In the genomic region with DNA sequence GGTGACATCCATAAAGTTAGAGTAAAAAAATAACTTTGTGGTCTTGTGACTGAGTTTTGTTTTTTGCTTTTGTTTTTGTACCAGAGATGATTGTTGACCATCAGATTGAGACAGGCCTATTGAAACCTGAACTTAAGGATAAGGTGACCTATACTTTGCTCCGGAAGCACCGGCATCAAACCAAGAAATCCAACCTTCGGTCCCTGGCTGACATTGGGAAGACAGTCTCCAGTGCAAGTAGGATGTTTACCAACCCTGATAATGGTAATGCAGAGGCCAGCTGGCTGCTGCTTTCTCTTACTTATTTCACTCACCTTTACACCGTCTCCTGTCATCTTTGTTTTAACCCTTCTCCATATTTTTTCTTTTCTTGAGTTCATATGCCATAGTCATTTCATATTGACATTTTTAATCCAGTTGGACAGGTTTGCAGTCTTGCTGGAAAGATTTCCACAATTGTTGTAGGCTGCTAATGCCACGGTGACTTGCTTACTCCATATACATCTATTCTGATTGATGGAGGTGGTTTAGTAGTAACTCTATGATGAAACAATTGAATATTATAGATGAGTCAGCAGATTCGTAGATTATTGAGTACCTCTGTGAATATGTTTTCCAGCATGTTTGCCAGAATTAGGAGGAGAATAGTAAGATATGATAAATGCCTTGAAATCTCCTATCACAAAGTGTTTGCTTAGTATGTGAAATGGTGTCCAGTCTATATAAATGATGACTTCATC, we compare ENCODE assay signal across 17 cellular contexts. TPM values are rescaled to one million over a fixed set of nuclear protein-coding genes. Genes with fewer than 3 reads are reported as not detected.
DNase-seq lines count a peak whose midpoint lies in the region; ATAC-seq, FAIRE-seq and TF ChIP-seq lines count a peak whose summit lies in the region.
"Had no signal": no experiment of that assay in that cellular context is flagged by ENCODE, and none has a peak within 500 bp of the region (broad histone marks: within the 10 kb centered on the region; RNA-seq: fewer than 3 reads in every experiment).

No MANE protein-coding gene starts in this region.

- H3K79me2 ChIP-seq in K562 (ENCODE audit: control insufficient read depth, insufficient read depth, low read length) (no peaks in the 10 kb centered on the region), HepG2 (ENCODE audit: insufficient read depth, low read length) (no peaks in the 10 kb centered on the region), parathyroid adenoma (no peaks in the 10 kb centered on the region)

- no peaks in the 10 kb centered on the region for H3K27me3 Mint-ChIP-seq in endodermal cell (ENCODE audit: insufficient read depth)

- DNase-seq in K562 (ENCODE audit: extremely low read depth in 1 of 4, low spot score in 3 of 4) (no peak), HepG2 (ENCODE audit: low spot score) (no peak), endodermal cell (no peak), DMS 273 (lab: John Stamatoyannopoulos, UW; ENCODE audit: unreplicated experiment) (no peak)
- DNase-seq in activated T-cell treated with anti-CD3 and anti-CD28 coated beads, Interleukin-2, amount 50 U/mL, for 48 hours, result no peak
- DNase-seq: ACHN; BE2C; C1 segment of cervical spinal cord; CD4-positive, CD25-positive, alpha-beta regulatory T cell; CD8-positive, alpha-beta memory T cell; COR-L47 had no signal

- H3K4me3 ChIP-seq in K562 (no peak overlapping the region), HepG2 (replicated peaks in 1 of 3; ENCODE audit: insufficient read depth in 1 of 3, low read depth in 2 of 3, low read length in 3 of 3) (no peak overlapping the region), parathyroid adenoma (ENCODE audit: low read depth, low read length) (no peak overlapping the region), endodermal cell (ENCODE audit: low read length) (no peak overlapping the region)
- H3K4me3 ChIP-seq: HAP-1 had no signal

- FAIRE-seq in K562 (lab: Jason Lieb, UNC) (no peak), HepG2 (lab: Jason Lieb, UNC) (no peak)
- FAIRE-seq: G401.6, GM12891, GM19239 had no signal

- H3K9ac ChIP-seq in K562 (ENCODE audit: insufficient read depth in 1 of 2, low read depth in 2 of 2, low read length in 2 of 2) (no peak overlapping the region), HepG2 (ENCODE audit: insufficient read depth, low read depth, low read length) (no peak overlapping the region), parathyroid adenoma (no peak overlapping the region), endodermal cell (ENCODE audit: extremely low read depth, low read length, poor library complexity, severe bottlenecking) (no peak overlapping the region)

- H3K36me3 ChIP-seq in K562 (ENCODE audit: control insufficient read depth, insufficient read depth, low read length), result no peaks in the 10 kb centered on the region
- no peaks in the 10 kb centered on the region for H3K36me3 ChIP-seq in HepG2 (replicated peaks in 1 of 2; ENCODE audit: control insufficient read depth in 1 of 2, insufficient read depth in 2 of 2, low read length in 2 of 2)
- no peaks in the 10 kb centered on the region for H3K36me3 ChIP-seq in parathyroid adenoma (ENCODE audit: control insufficient read depth, insufficient read depth, low read length)
- H3K36me3 ChIP-seq in endodermal cell (ENCODE audit: control insufficient read depth, insufficient read depth, low read length), result no peaks in the 10 kb centered on the region
- H3K36me3 ChIP-seq: BE2C, HAP-1 had no signal

- no peak for TF ChIP-seq CTCF in K562 (IDR thresholded peaks at IDR 0.05 in 2 of 3, conservative IDR thresholded peaks at IDR 0.05 in 1 of 3; ENCODE audit: insufficient read depth in 2 of 3, low read depth in 1 of 3, low read length in 3 of 3)
- no peak for TF ChIP-seq CTCF in HepG2 (CRISPR knock-in tag; IDR thresholded peaks at IDR 0.05)
- no peak for TF ChIP-seq CTCF in parathyroid adenoma (IDR thresholded peaks at IDR 0.05)
- no peak for TF ChIP-seq CTCF in endodermal cell (conservative IDR thresholded peaks at IDR 0.05)

- H4K20me1 ChIP-seq in K562 (replicated peaks; ENCODE audit: control insufficient read depth, insufficient read depth, low read length) (no peaks in the 10 kb centered on the region), HepG2 (ENCODE audit: insufficient read depth, low read length) (no peaks in the 10 kb centered on the region)

- H3K4me1 ChIP-seq in K562 (replicated peaks in 1 of 2; ENCODE audit: control insufficient read depth in 2 of 2, insufficient read depth in 2 of 2, low read length in 2 of 2) (no peaks in the 10 kb centered on the region), HepG2 (ENCODE audit: insufficient read depth, low read length) (no peaks in the 10 kb centered on the region), parathyroid adenoma (peaks cover 2% of the 10 kb centered on the region), endodermal cell (ENCODE audit: control insufficient read depth, insufficient read depth, low read length) (no peaks in the 10 kb centered on the region)
- H3K4me1 ChIP-seq: BE2C, HAP-1 had no signal

- CTCF ChIA-PET in K562 (lab: Yijun Ruan, JAX; ENCODE audit: low intra/inter-chr PET ratio), result no interaction called here
- CTCF ChIA-PET in HepG2 (lab: Yijun Ruan, JAX; ENCODE audit: low intra/inter-chr PET ratio, low total read pairs), result no interaction called here

- no peak overlapping the region for H3K4me3 Mint-ChIP-seq in endodermal cell
- H3K4me3 Mint-ChIP-seq: CD4-positive, CD25-positive, alpha-beta regulatory T cell; CD8-positive, alpha-beta memory T cell had no signal

- 0% methylated on average over 6 of the region's 6 CpGs for WGBS in K562 (ENCODE audit: insufficient coverage, low coverage, missing lambda C conversion rate)
- WGBS in HepG2 (ENCODE audit: low lambda C conversion rate), result 26% methylated on average over 6 of the region's 6 CpGs
- WGBS in endodermal cell (ENCODE audit: insufficient coverage in 1 of 2, insufficient read length in 1 of 2), 2 experiments, result 91 to 93% methylated on average over 5 to 6 of the region's 6 CpGs

- no peak overlapping the region for H3K27ac ChIP-seq in K562 (ENCODE audit: extremely low read depth, low read depth, low read length)
- H3K27ac ChIP-seq in HepG2 (ENCODE audit: extremely low read length, insufficient read depth, low read length), result no peak overlapping the region
- peak overlapping the region; percentile 57 for H3K27ac ChIP-seq in parathyroid adenoma
- no peak overlapping the region for H3K27ac ChIP-seq in endodermal cell (ENCODE audit: low read depth, low read length)

- H3K4me2 ChIP-seq in K562 (ENCODE audit: insufficient read depth, low read length) (no peak overlapping the region), HepG2 (ENCODE audit: low read depth, low read length) (no peak overlapping the region), parathyroid adenoma (ENCODE audit: low read length) (no peak overlapping the region)

- H3K36me3 Mint-ChIP-seq in endodermal cell (ENCODE audit: low read depth), result no peaks in the 10 kb centered on the region
- H3K36me3 Mint-ChIP-seq: CD4-positive, CD25-positive, alpha-beta regulatory T cell had no signal

- TF ChIP-seq POLR2A in K562 (conservative IDR thresholded peaks at IDR 0.05) (no peak), HepG2 (IDR thresholded peaks at IDR 0.05; ENCODE audit: insufficient read depth in 1 of 2, low read depth in 2 of 2, low read length in 2 of 2) (no peak)

- no TSS peak for BruUV-seq in K562 (replicated peaks; lab: Mats Ljungman, UMichigan)
- BruUV-seq in HepG2 (replicated peaks; lab: Mats Ljungman, UMichigan), result no TSS peak

- H3K27me3 ChIP-seq in K562 (ENCODE audit: control insufficient read depth in 2 of 2, insufficient read depth in 2 of 2, low read length in 2 of 2), result no peaks in the 10 kb centered on the region; a peak in 1 of 5 replicates
- no peaks in the 10 kb centered on the region for H3K27me3 ChIP-seq in HepG2 (ENCODE audit: control insufficient read depth in 1 of 2, insufficient read depth in 2 of 2, low read length in 2 of 2)
- H3K27me3 ChIP-seq in parathyroid adenoma (ENCODE audit: control insufficient read depth, insufficient read depth, low read length), result no peaks in the 10 kb centered on the region
- no peaks in the 10 kb centered on the region for H3K27me3 ChIP-seq in endodermal cell (ENCODE audit: control insufficient read depth, insufficient read depth, low read length, poor library complexity, severe bottlenecking)
- H3K27me3 ChIP-seq: BE2C had no signal

- no peak for ATAC-seq in K562
- ATAC-seq in HepG2, result no peak

- H3K4me1 Mint-ChIP-seq in endodermal cell, result peaks cover 5% of the 10 kb centered on the region
- H3K4me1 Mint-ChIP-seq: CD4-positive, CD25-positive, alpha-beta regulatory T cell; CD8-positive, alpha-beta memory T cell had no signal

- H3K27ac Mint-ChIP-seq in endodermal cell, result no peak overlapping the region
- H3K27ac Mint-ChIP-seq: CD8-positive, alpha-beta memory T cell had no signal

- no peak for TF ChIP-seq EP300 in K562 (IDR thresholded peaks at IDR 0.05; ENCODE audit: low read length)
- no peak for TF ChIP-seq EP300 in HepG2 (IDR thresholded peaks at IDR 0.05; ENCODE audit: low read depth in 2 of 2, low read length in 2 of 2)
- TF ChIP-seq EP300 in HepG2 (CRISPR knock-in tag; IDR thresholded peaks at IDR 0.05; ENCODE audit: borderline replicate concordance), result no peak

- intact Hi-C loops in K562 (cut with micrococcal nuclease), result no loop called here
- intact Hi-C loops in HepG2 (cut with micrococcal nuclease; ENCODE audit: unreplicated experiment), result no loop called here

- POLR2A ChIA-PET in K562 (lab: Yijun Ruan, JAX), result no interaction called here
- POLR2A ChIA-PET in HepG2 (lab: Yijun Ruan, JAX), result no interaction called here

- H3K9me1 ChIP-seq in K562 (ENCODE audit: control insufficient read depth, insufficient read depth, low read length), result no peaks in the 10 kb centered on the region

- in situ Hi-C loops in K562 (cut with MboI) (no loop called here), HepG2 (cut with HindIII; ENCODE audit: extremely low pct_ligation_motif_present, low pct_unique_long_range_greater_than_20kb) (no loop called here)

- TF ChIP-seq RAD21 in K562 (CRISPR knock-in tag; conservative IDR thresholded peaks at IDR 0.05 in 1 of 2, IDR thresholded peaks at IDR 0.05 in 1 of 2) (no peak), HepG2 (CRISPR knock-in tag; IDR thresholded peaks at IDR 0.05) (no peak)

- no peak overlapping the region for H2AFZ ChIP-seq in K562 (ENCODE audit: low read depth, low read length)
- H2AFZ ChIP-seq in HepG2 (ENCODE audit: low read length), result no peak overlapping the region
- H2AFZ ChIP-seq in parathyroid adenoma, result no peak overlapping the region

- no peaks in the 10 kb centered on the region for H3K9me3 ChIP-seq in K562 (replicated peaks; ENCODE audit: control insufficient read depth, insufficient read depth, low read depth, low read length)
- no peaks in the 10 kb centered on the region for H3K9me3 ChIP-seq in HepG2 (ENCODE audit: low read length)
- no peaks in the 10 kb centered on the region for H3K9me3 ChIP-seq in parathyroid adenoma (ENCODE audit: control insufficient read depth, low read length)
- H3K9me3 ChIP-seq in endodermal cell (ENCODE audit: control insufficient read depth, low read length), result no peaks in the 10 kb centered on the region
- H3K9me3 ChIP-seq: BE2C, HAP-1 had no signal

- no peaks in the 10 kb centered on the region for H3K9me3 Mint-ChIP-seq in endodermal cell
- H3K9me3 Mint-ChIP-seq: CD4-positive, CD25-positive, alpha-beta regulatory T cell; CD8-positive, alpha-beta memory T cell had no signal

RNA-seq across cellular contexts. Expression of gene SLC4A4, which starts 18.3 kb away (rescaled TPM):
- total RNA-seq in K562 (2011; cell fraction: chromatin; rRNA removed; ENCODE audit: low replicate concordance), result 0.12 TPM in 1 of 2 replicates, not detected in the other
- total RNA-seq in K562 (2011; cell fraction: nucleolus; rRNA removed), result 0.17 TPM in 1 of 2 replicates, not detected in the other
- 0.07 TPM in 1 of 2 replicates, not detected in the other for total RNA-seq in K562 (2011; cell fraction: nucleoplasm; rRNA removed)
- 0.04 and 0.18 TPM in 2 replicates for total RNA-seq in K562 (2014; rRNA removed)
- 0.07 and 0.13 TPM in 2 replicates for total RNA-seq in K562 (2014; rRNA removed; fragmentation: Illumina TruSeq; extraction: Trizol)
- total RNA-seq in K562 (2015; rRNA removed; fragmentation: Illumina TruSeq; extraction: Trizol), result 0.08 and 0.11 TPM in 2 replicates
- 0.11 and 0.20 TPM in 2 replicates for total RNA-seq in K562 (2021)
- polyA plus RNA-seq in K562 (2011; rRNA removed), result not detected in 2 replicates
- polyA plus RNA-seq in K562 (2011; cell fraction: cytosol; rRNA removed), result not detected in 2 replicates
- not detected in 2 replicates for polyA plus RNA-seq in K562 (2011; cell fraction: nucleus; rRNA removed)
- polyA plus RNA-seq in K562 (2012), result 0.04 and 0.11 TPM in 2 replicates
- polyA plus RNA-seq in K562 (2014; fragmentation: Illumina TruSeq; extraction: Trizol), result 0.04 and 0.06 TPM in 2 replicates
- under 1 TPM in 1 of 2 experiments, not detected in 1; 0.03 TPM for polyA plus RNA-seq in K562 (2014; fragmentation: Nextera tagmentation; extraction: Ambion mirVana)
- 0.01 and 0.05 TPM in 2 replicates for polyA plus RNA-seq in K562 (2014; rRNA removed)
- polyA minus RNA-seq in K562 (2011; rRNA and poly(A)+ RNA removed), result 0.07 TPM in 1 of 2 replicates, not detected in the other
- polyA minus RNA-seq in K562 (2011; cell fraction: cytosol; rRNA and poly(A)+ RNA removed), result not detected in 2 replicates
- not detected in 2 replicates for polyA minus RNA-seq in K562 (2011; cell fraction: nucleus; rRNA and poly(A)+ RNA removed)
- total RNA-seq in HepG2 (2016; rRNA removed; fragmentation: Illumina TruSeq; extraction: Trizol), result not detected in 2 replicates
- not detected in 2 replicates for total RNA-seq in HepG2 (2016; cell fraction: cytosol; rRNA removed; fragmentation: Illumina TruSeq; extraction: Trizol; ENCODE audit: low read depth)
- 0.02 and 0.03 TPM in 2 replicates for total RNA-seq in HepG2 (2016; cell fraction: insoluble cytoplasmic fraction; rRNA removed; fragmentation: Illumina TruSeq; extraction: Trizol)
- not detected in 2 replicates for total RNA-seq in HepG2 (2016; cell fraction: membrane; rRNA removed; fragmentation: Illumina TruSeq; extraction: Trizol)
- not detected in 2 replicates for total RNA-seq in HepG2 (2016; cell fraction: nucleus; rRNA removed; fragmentation: Illumina TruSeq; extraction: Trizol)
- 0.01 TPM in 1 of 2 replicates, not detected in the other for polyA plus RNA-seq in HepG2 (2011; rRNA removed)
- under 0.01 and 0.01 TPM in 2 replicates for polyA plus RNA-seq in HepG2 (2011; cell fraction: cytosol; rRNA removed)
- polyA plus RNA-seq in HepG2 (2011; cell fraction: nucleus; rRNA removed), result not detected in 2 replicates
- not detected in 2 replicates for polyA plus RNA-seq in HepG2 (2012)
- not detected in 2 replicates for polyA plus RNA-seq in HepG2 (2016; cell fraction: cytosol; fragmentation: Illumina TruSeq; extraction: Trizol; ENCODE audit: low read depth)
- not detected in 2 replicates for polyA plus RNA-seq in HepG2 (2016; cell fraction: insoluble cytoplasmic fraction; fragmentation: Illumina TruSeq; extraction: Trizol; ENCODE audit: low read depth)
- polyA plus RNA-seq in HepG2 (2016; cell fraction: membrane; fragmentation: Illumina TruSeq; extraction: Trizol; ENCODE audit: low read depth), result not detected in 2 replicates
- polyA plus RNA-seq in HepG2 (2016; cell fraction: nucleus; fragmentation: Illumina TruSeq; extraction: Trizol; ENCODE audit: insufficient read depth, low read depth), result not detected in 2 replicates
- not detected in 2 replicates for polyA minus RNA-seq in HepG2 (2011; rRNA and poly(A)+ RNA removed; ENCODE audit: low replicate concordance)
- not detected in 2 replicates for polyA minus RNA-seq in HepG2 (2011; cell fraction: cytosol; rRNA and poly(A)+ RNA removed)
- polyA minus RNA-seq in HepG2 (2011; cell fraction: nucleus; rRNA and poly(A)+ RNA removed), result not detected in 2 replicates
- 1 to 10 TPM; 3.3 to 3.8 TPM for total RNA-seq in endodermal cell
- 1.2 TPM for polyA plus RNA-seq in endodermal cell (2013, experiment 1 of 2)
- 1.1 TPM for polyA plus RNA-seq in endodermal cell (2013, experiment 2 of 2)
- total RNA-seq: A172; CD4-positive, CD25-positive, alpha-beta regulatory T cell had no signal
- polyA plus RNA-seq: CD4-positive, CD25-positive, alpha-beta regulatory T cell had no signal

Comparison
In these comparisons a context has a peak if more than half of its experiments do, and no peak if none do; other contexts are left out.
1. Of the 241 proteins assayed by ChIP-seq in both HepG2 and K562: peak only in HepG2: none; only in K562: MAFG; in both: MAFF and MAFK; in neither: 238.